ENCODE assay signal across 8 cellular contexts in the genomic region with DNA sequence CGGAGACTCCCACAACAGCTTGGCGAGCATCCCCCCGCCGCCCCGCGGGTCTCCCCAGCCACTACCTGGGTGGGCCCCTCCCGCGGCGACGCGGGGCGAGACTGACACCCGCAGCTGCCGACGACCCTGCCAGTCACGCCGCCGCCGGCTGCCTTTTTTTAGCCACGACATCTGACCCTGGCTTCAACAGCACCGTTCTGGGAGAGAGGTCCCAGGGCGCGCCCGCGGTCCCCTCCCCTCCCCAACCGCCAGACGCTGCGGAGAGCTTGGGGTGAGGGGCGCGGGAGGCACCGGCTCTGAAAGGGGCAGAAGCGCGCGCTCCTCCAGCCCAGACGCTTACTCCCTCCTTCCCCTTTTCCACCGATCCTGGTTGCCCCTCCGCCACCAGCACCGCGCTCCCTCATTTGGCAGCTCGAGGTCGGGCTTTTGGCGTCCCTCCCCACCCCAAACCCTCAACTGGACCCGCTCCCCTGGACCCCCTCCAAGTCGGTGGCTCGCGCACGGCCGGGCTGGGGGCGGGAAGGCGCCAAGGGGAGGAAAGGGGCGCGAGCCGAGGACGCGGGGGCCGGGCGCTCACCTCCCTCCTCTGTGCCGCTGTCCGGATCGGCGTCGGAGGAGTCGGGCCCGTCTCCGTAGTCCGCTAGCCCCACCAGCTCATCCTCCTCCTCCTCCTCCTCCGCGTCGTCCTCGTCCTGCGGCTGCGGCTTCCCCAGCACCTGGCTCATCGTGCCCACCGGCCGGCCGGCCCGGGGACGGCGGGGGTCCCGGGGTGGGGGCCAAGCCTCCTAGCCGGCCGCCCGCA. TPM values are rescaled to one million over a fixed set of nuclear protein-coding genes. Genes with fewer than 3 reads are reported as not detected.
A peak's percentile ranks its signal among the peaks of the same experiment; 100 is the strongest.
DNase-seq lines count a peak whose midpoint lies in the region; ATAC-seq, FAIRE-seq and TF ChIP-seq lines count a peak whose summit lies in the region.

No MANE protein-coding gene starts in this region.

- H3K18ac ChIP-seq in H1 (ENCODE audit: extremely low read depth, low read length), result peak overlapping the region; percentile 80

- H3K9ac ChIP-seq in H1 (replicated peaks in 1 of 4; ENCODE audit: extremely low read depth in 1 of 4, low read depth in 3 of 4, low read length in 3 of 4), result peak overlapping the region in 3 of 4 experiments; percentile 24 to 39 (median 34); a peak in 5 of 7 replicates
- H3K9ac ChIP-seq in mucosa of rectum (ENCODE audit: low read depth in 1 of 2, low read length in 2 of 2), result peak overlapping the region; percentile 1 to 68

- CTCF ChIA-PET in H1 (lab: Charles Lee; ENCODE audit: partially characterized antibody), result interaction anchor here (0.6 to 4.5 kb wide), 9 partner anchors 10 to 435 kb away, joined by 3 to 20 read pairs (median 5); no protein-coding TSS in a partner anchor

- FAIRE-seq in H1 (lab: Jason Lieb, UNC), result no peak

- H3K4ac ChIP-seq in H1 (replicated peaks; ENCODE audit: insufficient read length, low read depth, low read length), result no peak overlapping the region

- no peaks in the 10 kb centered on the region for H4K20me1 ChIP-seq in H1 (replicated peaks in 1 of 2; ENCODE audit: control insufficient read depth in 1 of 2, insufficient read depth in 2 of 2, low read length in 2 of 2)

- H3K14ac ChIP-seq in H1 (ENCODE audit: insufficient read length), result no peak overlapping the region

- H3K4me3 ChIP-seq in H1 (ENCODE audit: extremely low read depth in 1 of 4, insufficient read depth in 2 of 4, low read depth in 3 of 4, low read length in 4 of 4) (peak overlapping the region; percentile 63 to 98 (median 68)), mucosa of rectum (ENCODE audit: low read length in 2 of 2) (peak overlapping the region; percentile 67 to 92)

- peak overlapping the region; percentile 42; the same call in 1 of the 2 replicates for H2BK12ac ChIP-seq in H1 (ENCODE audit: low read depth, low read length)

- peak overlapping the region; percentile 61; the same call in 1 of the 2 replicates for H2BK15ac ChIP-seq in H1 (ENCODE audit: low read length)

- TF ChIP-seq RAD21 in Ishikawa (IDR thresholded peaks at IDR 0.05; ENCODE audit: low read depth) (no peak), H1 (IDR thresholded peaks at IDR 0.05 in 1 of 2, conservative IDR thresholded peaks at IDR 0.05 in 1 of 2; ENCODE audit: low read depth in 2 of 2, low read length in 2 of 2) (no peak)

- DNase-seq in Daoy (ENCODE audit: low read depth), result peak; percentile 42
- peak; percentile 53 for DNase-seq in activated CD4-positive, CD25-positive, alpha-beta regulatory T cell treated with anti-CD3 and anti-CD28 coated beads, Interleukin-2, amount 50 U/mL, for 72 hours
- DNase-seq in H1 (ENCODE audit: low read depth in 1 of 2, low spot score in 2 of 2), result peak in 1 of 2 experiments; percentile 78
- no peak for DNase-seq in cortex of kidney (lab: John Stamatoyannopoulos, UW)

- H3K79me2 ChIP-seq in H1 (ENCODE audit: control insufficient read depth in 1 of 2, insufficient read depth in 2 of 2, low read length in 2 of 2), result peaks cover 0 to 24% of the 10 kb centered on the region in 2 experiments; a peak in 2 of 4 replicates

- TF ChIP-seq POLR2A in H1 (IDR thresholded peaks at IDR 0.05; ENCODE audit: control extremely low read depth in 1 of 2, low read depth in 2 of 2, low read length in 2 of 2), result no peak; a peak in 1 of 3 replicates

- TF ChIP-seq EP300 in Ishikawa (IDR thresholded peaks at IDR 0.05; ENCODE audit: borderline replicate concordance) (no peak), H1 (IDR thresholded peaks at IDR 0.05; ENCODE audit: borderline replicate concordance in 1 of 2, low read depth in 2 of 2, low read length in 2 of 2) (no peak)

- H3K23ac ChIP-seq in H1 (ENCODE audit: insufficient read length), result no peak overlapping the region

- H3K9me3 ChIP-seq in H1 (ENCODE audit: insufficient read depth in 2 of 2, low read depth in 1 of 2, low read length in 1 of 2), result no peaks in the 10 kb centered on the region
- H3K9me3 ChIP-seq in mucosa of rectum (ENCODE audit: control insufficient read depth in 2 of 2, low read length in 2 of 2), result no peaks in the 10 kb centered on the region

- H3K27ac ChIP-seq in H1 (ENCODE audit: low read depth, low read length), result no peak overlapping the region
- H3K27ac ChIP-seq in mucosa of rectum (ENCODE audit: low read depth in 2 of 2, low read length in 2 of 2), result peak overlapping the region in 1 of 2 donors; percentile 16
- H3K27ac ChIP-seq in temporal lobe (ENCODE audit: low read depth, low read length), result peak overlapping the region; percentile 78

- H2AK5ac ChIP-seq in H1 (ENCODE audit: low read depth, low read length), result no peak overlapping the region

- H2BK120ac ChIP-seq in H1 (replicated peaks; ENCODE audit: low read depth, low read length), result no peak overlapping the region

- POLR2A ChIA-PET in H1 (lab: Charles Lee; ENCODE audit: partially characterized antibody), result interaction anchor here (1.2 to 1.6 kb wide), 3 partner anchors 59 to 228 kb away, joined by 3 read pairs; a partner anchor contains a TSS

- TF ChIP-seq CTCF in H1 (IDR thresholded peaks at IDR 0.05; ENCODE audit: control extremely low read depth in 1 of 3, insufficient read depth in 1 of 3, low read depth in 1 of 3, low read length in 3 of 3), result no peak

- peaks cover 19% of the 10 kb centered on the region for H3K23me2 ChIP-seq in H1 (ENCODE audit: low read depth, low read length)

- H3K56ac ChIP-seq in H1 (replicated peaks; ENCODE audit: insufficient read length, low read depth, low read length), result no peak overlapping the region

- peak; percentile 43 for ATAC-seq in GM21515 (IDR thresholded peaks at IDR 0.05; ENCODE audit: unreplicated experiment)

- peak overlapping the region; percentile 34 for H4K5ac ChIP-seq in H1 (ENCODE audit: insufficient read length, low read depth, low read length)

- H3K79me1 ChIP-seq in H1 (ENCODE audit: low read depth, low read length), result no peaks in the 10 kb centered on the region; the same call in 1 of the 2 replicates

- no peak overlapping the region for H2AFZ ChIP-seq in H1 (ENCODE audit: low read length)

- H2BK20ac ChIP-seq in H1 (ENCODE audit: low read length), result no peak overlapping the region

- H3K4me1 ChIP-seq in H1 (replicated peaks in 1 of 4; ENCODE audit: control insufficient read depth in 3 of 4, insufficient read depth in 4 of 4, low read length in 3 of 4) (peaks cover 10 to 12% (median 11%) of the 10 kb centered on the region in 4 experiments; a peak in 6 of 7 replicates), mucosa of rectum (ENCODE audit: control insufficient read depth in 2 of 2, insufficient read depth in 2 of 2, low read length in 2 of 2) (peaks cover 8% of the 10 kb centered on the region in 2 donors)

- H4K91ac ChIP-seq in H1 (replicated peaks; ENCODE audit: insufficient read length, low read length), result no peak overlapping the region

- peak overlapping the region; percentile 68 to 98 for H3K4me2 ChIP-seq in H1 (ENCODE audit: insufficient read depth in 1 of 2, low read depth in 2 of 2, low read length in 2 of 2)

- 1% methylated on average over 59 of the region's 83 CpGs; no CpG with 5 or more reads in 1 of the 2 experiments for WGBS in H1 (ENCODE audit: extremely low coverage in 1 of 2, insufficient coverage in 1 of 2, insufficient read length in 1 of 2, insufficient replicate concordance in 2 of 2, low coverage in 1 of 2, low lambda C conversion rate in 2 of 2, missing lambda C conversion rate in 1 of 2), 2 experiments

- H4K8ac ChIP-seq in H1 (ENCODE audit: extremely low read depth, insufficient read depth, low read length), result peak overlapping the region; percentile 5; the same call in 1 of the 2 replicates

- H3K36me3 ChIP-seq in H1 (ENCODE audit: control insufficient read depth in 2 of 4, insufficient read depth in 4 of 4, low read length in 3 of 4) (no peaks in the 10 kb centered on the region), mucosa of rectum (ENCODE audit: control insufficient read depth in 2 of 2, insufficient read depth in 2 of 2, low read length in 2 of 2) (no peaks in the 10 kb centered on the region)

- no peak overlapping the region; the same call in 1 of the 2 replicates for H2BK5ac ChIP-seq in H1 (ENCODE audit: low read depth, low read length)

- H3K27me3 ChIP-seq in H1 (replicated peaks in 1 of 4; ENCODE audit: control insufficient read depth in 3 of 4, extremely low read depth in 1 of 4, insufficient read depth in 3 of 4, low read length in 3 of 4) (peaks cover 2 to 19% (median 16%) of the 10 kb centered on the region in 4 experiments), mucosa of rectum (ENCODE audit: control insufficient read depth in 2 of 2, insufficient read depth in 2 of 2, low read length in 2 of 2) (peaks cover 13 to 20% of the 10 kb centered on the region in 2 donors)

RNA-seq across cellular contexts. Expression of a gene that starts 0.6 kb away (rescaled TPM):
- total RNA-seq in Daoy (2014; rRNA removed; shearing (Covaris generic)), result 8.8 and 9.4 TPM in 2 replicates
- 29.7 and 30.8 TPM in 2 replicates for total RNA-seq in H1 (2021; fragmentation: NEBNext Ultra II Directional; extraction: Animal tissue kit (Norgen Biotek cat#: 25700))
- 3.2 and 7.2 TPM in 2 replicates for polyA plus RNA-seq in H1 (2011; rRNA removed)
- polyA plus RNA-seq in H1 (2011; cell fraction: cytosol; rRNA removed), result 7.5 TPM
- polyA plus RNA-seq in H1 (2011; cell fraction: nucleus; rRNA removed), result 2.0 TPM
- 8.5 to 20.4 TPM (median 10.9 TPM) in 4 replicates for polyA plus RNA-seq in H1 (2012, experiment 1 of 2)
- 6.3 TPM for polyA plus RNA-seq in H1 (2012, experiment 2 of 2)
- polyA plus RNA-seq in H1 (2013, experiment 1 of 2), result 8.4 TPM
- 9.4 TPM for polyA plus RNA-seq in H1 (2013, experiment 2 of 2)
- 11.6 and 16.0 TPM in 2 replicates for polyA minus RNA-seq in H1 (2011; rRNA and poly(A)+ RNA removed)
- polyA minus RNA-seq in H1 (2011; cell fraction: cytosol; rRNA and poly(A)+ RNA removed), result 8.2 TPM
- polyA minus RNA-seq in H1 (2011; cell fraction: nucleus; rRNA and poly(A)+ RNA removed), result 7.1 TPM
- total RNA-seq in temporal lobe, result 60.2 TPM

RNA-seq across cellular contexts. Expression of a gene that starts 21.5 kb away (rescaled TPM):
- total RNA-seq in Daoy (2014; rRNA removed; shearing (Covaris generic)), result 1.1 and 4.1 TPM in 2 replicates
- total RNA-seq in H1 (2021; fragmentation: NEBNext Ultra II Directional; extraction: Animal tissue kit (Norgen Biotek cat#: 25700)), result 11.0 and 12.8 TPM in 2 replicates
- polyA plus RNA-seq in H1 (2011; rRNA removed), result 5.9 and 6.2 TPM in 2 replicates
- 10.0 TPM for polyA plus RNA-seq in H1 (2011; cell fraction: cytosol; rRNA removed)
- 24.0 TPM for polyA plus RNA-seq in H1 (2011; cell fraction: nucleus; rRNA removed)
- polyA plus RNA-seq in H1 (2012, experiment 1 of 2), result 10.8 to 15.1 TPM (median 13.2 TPM) in 4 replicates
- polyA plus RNA-seq in H1 (2012, experiment 2 of 2), result 1.4 TPM
- 11.1 TPM for polyA plus RNA-seq in H1 (2013, experiment 1 of 2)
- 8.7 TPM for polyA plus RNA-seq in H1 (2013, experiment 2 of 2)
- 13.1 and 23.8 TPM in 2 replicates for polyA minus RNA-seq in H1 (2011; rRNA and poly(A)+ RNA removed)
- 12.9 TPM for polyA minus RNA-seq in H1 (2011; cell fraction: cytosol; rRNA and poly(A)+ RNA removed)
- polyA minus RNA-seq in H1 (2011; cell fraction: nucleus; rRNA and poly(A)+ RNA removed), result 22.4 TPM
- 36.4 TPM for total RNA-seq in temporal lobe

RNA-seq across cellular contexts. Expression of a gene that starts 58.9 kb away (rescaled TPM):
- 19.5 and 24.7 TPM in 2 replicates for total RNA-seq in Daoy (2014; rRNA removed; shearing (Covaris generic))
- total RNA-seq in H1 (2021; fragmentation: NEBNext Ultra II Directional; extraction: Animal tissue kit (Norgen Biotek cat#: 25700)), result 13.4 and 15.2 TPM in 2 replicates
- polyA plus RNA-seq in H1 (2011; rRNA removed), result 4.5 and 8.5 TPM in 2 replicates
- polyA plus RNA-seq in H1 (2011; cell fraction: cytosol; rRNA removed), result 8.4 TPM
- 4.2 TPM for polyA plus RNA-seq in H1 (2011; cell fraction: nucleus; rRNA removed)
- 6.2 to 7.9 TPM (median 7.8 TPM) in 4 replicates for polyA plus RNA-seq in H1 (2012, experiment 1 of 2)
- 2.9 TPM for polyA plus RNA-seq in H1 (2012, experiment 2 of 2)
- polyA plus RNA-seq in H1 (2013, experiment 1 of 2), result 13.5 TPM
- polyA plus RNA-seq in H1 (2013, experiment 2 of 2), result 12.9 TPM
- polyA minus RNA-seq in H1 (2011; rRNA and poly(A)+ RNA removed), result 7.7 and 13.3 TPM in 2 replicates
- polyA minus RNA-seq in H1 (2011; cell fraction: cytosol; rRNA and poly(A)+ RNA removed), result 4.8 TPM
- 7.2 TPM for polyA minus RNA-seq in H1 (2011; cell fraction: nucleus; rRNA and poly(A)+ RNA removed)
- total RNA-seq in temporal lobe, result 42.8 TPM
